1 cellular context compared by ENCODE assay signal in genomic region chr5:688348-688747, GRCh38. TPM values are rescaled to one million over a fixed set of nuclear protein-coding genes. Genes with fewer than 3 reads are reported as not detected.
"Had no signal": no experiment of that assay in that cellular context is flagged by ENCODE, and none has a peak within 500 bp of the region (broad histone marks: within the 10 kb centered on the region; RNA-seq: fewer than 3 reads in every experiment).

No MANE protein-coding gene starts in this region.

RNA-seq across cellular contexts. Expression of gene TPPP, which starts 4.8 kb away (rescaled TPM):
- total RNA-seq: SJSA1 had no signal
